In the genomic region with DNA sequence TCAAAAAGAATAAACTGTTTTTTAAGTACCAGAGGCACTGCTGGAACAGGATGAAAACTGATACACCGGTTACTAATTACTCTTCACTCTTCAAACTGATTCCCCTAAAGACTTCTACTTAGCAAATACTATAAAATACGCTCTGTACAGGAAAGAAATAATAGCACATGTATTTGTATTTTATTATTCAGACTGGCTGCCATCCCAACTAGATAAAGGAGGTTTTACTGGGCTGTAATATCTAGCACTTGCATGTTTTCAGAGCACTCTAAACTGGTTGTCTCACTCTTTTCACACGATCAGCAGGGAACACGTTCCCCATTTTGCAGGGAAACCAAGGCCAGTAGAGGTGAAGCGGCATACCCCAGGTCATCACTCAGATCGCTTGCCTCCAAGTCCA, we compare ENCODE assay signal across 21 cellular contexts. TPM values are rescaled to one million over a fixed set of nuclear protein-coding genes. Genes with fewer than 3 reads are reported as not detected.
DNase-seq lines count a peak whose midpoint lies in the region; ATAC-seq and TF ChIP-seq lines count a peak whose summit lies in the region.
"Had no signal": no experiment of that assay in that cellular context is flagged by ENCODE, and none has a peak within 500 bp of the region (broad histone marks: within the 10 kb centered on the region; RNA-seq: fewer than 3 reads in every experiment).

No MANE protein-coding gene starts in this region.

- no peak overlapping the region for H2BK120ac ChIP-seq in trophoblast cell (ENCODE audit: insufficient read depth, low read length, poor library complexity)

- DNase-seq in LNCaP clone FGC (ENCODE audit: low read depth) (peak; percentile 91), trophoblast cell (no peak), superior temporal gyrus (ENCODE audit: extremely low spot score) (no peak), islet precursor cell (no peak)
- DNase-seq: CD8-positive, alpha-beta memory T cell; DMS79; KG1; MV-4-11; NCI-H187 treated with DMSO at 0.1 percent for 48 hours; NCI-H2171 treated with DMSO at 0.1 percent for 48 hours; NCI-H748 treated with DMSO at 0.1 percent for 48 hours; PC-9; SIG-M5; T-helper 1 cell had no signal

- H3K36me3 ChIP-seq in trophoblast cell (ENCODE audit: control insufficient read depth in 1 of 2, insufficient read depth in 2 of 2, low read length in 2 of 2): peaks cover 8 to 19% of the 10 kb centered on the region in 2 experiments

- H3K9me3 ChIP-seq in trophoblast cell (ENCODE audit: insufficient read depth, low read depth, low read length): no peaks in the 10 kb centered on the region
- H3K9me3 ChIP-seq: BLaER1 treated with 17β-estradiol and CSF1 and Interleukin-3, amounts not matched to agents 10 nM and 100 nM had no signal

- TF ChIP-seq CTCF in C4-2B (conservative IDR thresholded peaks at IDR 0.05) (no peak), LNCaP clone FGC (IDR thresholded peaks at IDR 0.05; ENCODE audit: control insufficient read depth, extremely low read depth, insufficient read depth) (no peak), VCaP (conservative IDR thresholded peaks at IDR 0.05) (no peak)

- H4K12ac ChIP-seq in trophoblast cell (ENCODE audit: low read depth, low read length): no peak overlapping the region

- H3K79me1 ChIP-seq in trophoblast cell (ENCODE audit: low read length): no peaks in the 10 kb centered on the region

- no peaks in the 10 kb centered on the region for H3K79me2 ChIP-seq in trophoblast cell (ENCODE audit: control insufficient read depth, insufficient read depth, low read length, poor library complexity)

- no peak overlapping the region for H4K8ac ChIP-seq in trophoblast cell (ENCODE audit: low read depth, low read length)

- no peak for ATAC-seq in GM21786 (IDR thresholded peaks at IDR 0.05; ENCODE audit: unreplicated experiment)
- no peak for ATAC-seq in HG03520 (IDR thresholded peaks at IDR 0.05; ENCODE audit: unreplicated experiment)
- ATAC-seq: SK-N-SH treated with all-trans-retinoic acid at 6 μM for 48 hours had no signal

- 0 out of 2 replicates have a peak overlapping the region, but pooled peaks have one; percentile 3 for H3K4me3 ChIP-seq in LNCaP clone FGC (ENCODE audit: low read depth, low read length)
- no peak overlapping the region for H3K4me3 ChIP-seq in trophoblast cell (ENCODE audit: low read depth, low read length)
- H3K4me3 ChIP-seq: BLaER1 treated with 17β-estradiol and CSF1 and Interleukin-3, amounts not matched to agents 10 nM and 100 nM; PC-9 had no signal

- H4K91ac ChIP-seq in trophoblast cell (ENCODE audit: low read depth, low read length): no peak overlapping the region

- H3K9ac ChIP-seq in trophoblast cell (ENCODE audit: low read length): peak overlapping the region; percentile 38

- no peak overlapping the region for H3K4me2 ChIP-seq in trophoblast cell (ENCODE audit: low read length)
- H3K4me2 ChIP-seq: BLaER1 treated with 17β-estradiol and CSF1 and Interleukin-3, amounts not matched to agents 10 nM and 100 nM; PC-9 had no signal

- WGBS in trophoblast cell (ENCODE audit: extremely low coverage, insufficient coverage, insufficient read length): no CpG with 5 or more reads among the region's 6 CpGs

- no peak overlapping the region for H2AK5ac ChIP-seq in trophoblast cell (ENCODE audit: low read length)

- no peak overlapping the region for H2BK12ac ChIP-seq in trophoblast cell (ENCODE audit: low read length)

- peak overlapping the region; percentile 46 for H3K18ac ChIP-seq in trophoblast cell (ENCODE audit: low read length)

- no peaks in the 10 kb centered on the region for H3K27me3 ChIP-seq in trophoblast cell (ENCODE audit: insufficient read depth, low read length)
- H3K27me3 ChIP-seq: BLaER1 treated with 17β-estradiol and CSF1 and Interleukin-3, amounts not matched to agents 10 nM and 100 nM had no signal

- no peak overlapping the region for H2AFZ ChIP-seq in trophoblast cell (ENCODE audit: insufficient read depth, low read length, poor library complexity)
- H2AFZ ChIP-seq: PC-9 had no signal

- H3K23ac ChIP-seq in trophoblast cell (ENCODE audit: low read length): peak overlapping the region; percentile 29

- H2BK5ac ChIP-seq in trophoblast cell (ENCODE audit: low read depth, low read length, poor library complexity): no peak overlapping the region

- no peak overlapping the region for H3K14ac ChIP-seq in trophoblast cell (ENCODE audit: low read length)

- H3K4ac ChIP-seq in trophoblast cell (ENCODE audit: low read depth, low read length): no peak overlapping the region

- H3K4me1 ChIP-seq in trophoblast cell (ENCODE audit: control insufficient read depth in 1 of 2, insufficient read depth in 2 of 2, low read length in 2 of 2): peaks cover 0 to 7% of the 10 kb centered on the region in 2 experiments
- H3K4me1 ChIP-seq: BLaER1 treated with 17β-estradiol and CSF1 and Interleukin-3, amounts not matched to agents 10 nM and 100 nM had no signal

- H3K27ac ChIP-seq in C4-2B (peak overlapping the region; percentile 60), VCaP (peak overlapping the region; percentile 90), trophoblast cell (ENCODE audit: low read depth, low read length) (no peak overlapping the region)
- H3K27ac ChIP-seq: BLaER1 treated with 17β-estradiol and CSF1 and Interleukin-3, amounts not matched to agents 10 nM and 100 nM; PC-9; RWPE1 had no signal

RNA-seq across cellular contexts. Expression of a gene that starts 9.2 kb away (rescaled TPM):
- 20.0 and 20.3 TPM in 2 replicates for polyA plus RNA-seq in trophoblast cell (2013)

RNA-seq across cellular contexts. Expression of a gene that starts 57.6 kb away (rescaled TPM):
- not detected in 2 replicates for polyA plus RNA-seq in trophoblast cell (2013)
- polyA plus RNA-seq: CD8-positive, alpha-beta memory T cell had no signal
